25 cellular contexts compared by ENCODE assay signal in genomic region chr22:22043296-22044078, GRCh38.
DNase-seq lines count a peak whose midpoint lies in the region; ATAC-seq, FAIRE-seq and TF ChIP-seq lines count a peak whose summit lies in the region.
"Had no signal": no experiment of that assay in that cellular context is flagged by ENCODE, and none has a peak within 500 bp of the region (broad histone marks: within the 10 kb centered on the region; RNA-seq: fewer than 3 reads in every experiment).

No MANE protein-coding gene starts in this region.

- H3K4me1 ChIP-seq in GM12878 (ENCODE audit: control insufficient read depth, insufficient read depth, low read length): peaks cover 15% of the 10 kb centered on the region
- H3K4me1 ChIP-seq: ascending aorta had no signal

- RAD21 ChIA-PET in GM12878 (lab: Charles Lee; ENCODE audit: unreplicated experiment): interaction anchor here (0.9 to 8.6 kb wide), 18 partner anchors 10 to 912 kb away, joined by 3 to 229 read pairs (median 10); no protein-coding TSS in a partner anchor

- peaks cover 7% of the 10 kb centered on the region for H3K4me1 Mint-ChIP-seq in activated naive CD8-positive, alpha-beta T cell treated with anti-CD3 and anti-CD28 coated beads for 36 hours
- peaks cover 8% of the 10 kb centered on the region for H3K4me1 Mint-ChIP-seq in activated naive CD8-positive, alpha-beta T cell treated with anti-CD3 and anti-CD28 coated beads, Interleukin-2, amount 50 U/mL, for 24 hours
- H3K4me1 Mint-ChIP-seq in nephron progenitor cell: no peaks in the 10 kb centered on the region
- H3K4me1 Mint-ChIP-seq: activated naive CD4-positive, alpha-beta T cell treated with anti-CD3 and anti-CD28 coated beads, Interleukin-2, amount 10 ng/mL, durations not matched to agents 7 days and 5 days had no signal

- H3K4me2 ChIP-seq in GM12878 (ENCODE audit: control insufficient read depth, insufficient read depth): peak overlapping the region; percentile 77
- H3K4me2 ChIP-seq: KMS-11, SK-N-SH had no signal

- H2AFZ ChIP-seq in GM12878 (ENCODE audit: control insufficient read depth, low read depth, low read length): peak overlapping the region; percentile 55

- peak overlapping the region; percentile 58 for H3K27ac ChIP-seq in GM12878 (ENCODE audit: control insufficient read depth, insufficient read depth)
- H3K27ac ChIP-seq: ascending aorta, KMS-11 had no signal

- H3K27me3 ChIP-seq in GM12878 (replicated peaks in 1 of 2; ENCODE audit: control insufficient read depth in 2 of 2, insufficient read depth in 2 of 2, low read length in 1 of 2): no peaks in the 10 kb centered on the region
- H3K27me3 ChIP-seq: ascending aorta had no signal

- H3K27ac Mint-ChIP-seq in activated naive CD8-positive, alpha-beta T cell treated with anti-CD3 and anti-CD28 coated beads for 36 hours: peak overlapping the region; percentile 14
- no peak overlapping the region for H3K27ac Mint-ChIP-seq in activated naive CD8-positive, alpha-beta T cell treated with anti-CD3 and anti-CD28 coated beads, Interleukin-2, amount 50 U/mL, for 24 hours
- H3K27ac Mint-ChIP-seq in nephron progenitor cell: no peak overlapping the region
- H3K27ac Mint-ChIP-seq: activated naive CD4-positive, alpha-beta T cell treated with anti-CD3 and anti-CD28 coated beads, Interleukin-2, amount 10 ng/mL, durations not matched to agents 7 days and 5 days; activated T-cell treated with anti-CD3 and anti-CD28 coated beads, Interleukin-2, amount 50 U/mL, for 72 hours; HFFc6 had no signal

- H3K4me3 Mint-ChIP-seq in activated naive CD8-positive, alpha-beta T cell treated with anti-CD3 and anti-CD28 coated beads for 36 hours: no peak overlapping the region
- no peak overlapping the region for H3K4me3 Mint-ChIP-seq in activated naive CD8-positive, alpha-beta T cell treated with anti-CD3 and anti-CD28 coated beads, Interleukin-2, amount 50 U/mL, for 24 hours
- H3K4me3 Mint-ChIP-seq in nephron progenitor cell: no peak overlapping the region
- H3K4me3 Mint-ChIP-seq: activated naive CD4-positive, alpha-beta T cell treated with anti-CD3 and anti-CD28 coated beads, Interleukin-2, amount 10 ng/mL, durations not matched to agents 7 days and 5 days; activated T-cell treated with anti-CD3 and anti-CD28 coated beads, Interleukin-2, amount 50 U/mL, for 72 hours; HFFc6 had no signal

- 21% methylated on average over 11 of the region's 11 CpGs for WGBS in GM12878 (ENCODE audit: insufficient coverage, insufficient replicate concordance, low lambda C conversion rate, missing lambda C conversion rate)

- no peak for DNase-seq in activated naive CD8-positive, alpha-beta T cell treated with anti-CD3 and anti-CD28 coated beads for 36 hours
- DNase-seq in activated naive CD8-positive, alpha-beta T cell treated with anti-CD3 and anti-CD28 coated beads, Interleukin-2, amount 50 U/mL, for 24 hours: no peak
- DNase-seq in GM12878 (ENCODE audit: low read depth, low spot score): no peak
- no peak for DNase-seq in globus pallidus (ENCODE audit: low spot score)
- no peak for DNase-seq in erythroblast (lab: John Stamatoyannopoulos, UW)
- no peak for DNase-seq in NCI-H774 (lab: John Stamatoyannopoulos, UW)
- DNase-seq in nephron progenitor cell: no peak
- DNase-seq: 8988T; activated CD8-positive, alpha-beta memory T cell treated with anti-CD3 and anti-CD28 coated beads for 24 hours; activated naive CD4-positive, alpha-beta T cell treated with anti-CD3 and anti-CD28 coated beads, Interleukin-2, amount 10 ng/mL, durations not matched to agents 7 days and 5 days; activated T-cell treated with anti-CD3 and anti-CD28 coated beads, Interleukin-2, amount 50 U/mL, for 72 hours; AML-193; foreskin melanocyte; HFFc6; kidney; MV-4-11; NCI-H1930; NCI-H226; SK-N-SH; T-helper 9 cell had no signal

- no peaks in the 10 kb centered on the region for H3K9me3 Mint-ChIP-seq in activated naive CD8-positive, alpha-beta T cell treated with anti-CD3 and anti-CD28 coated beads for 36 hours
- H3K9me3 Mint-ChIP-seq in activated naive CD8-positive, alpha-beta T cell treated with anti-CD3 and anti-CD28 coated beads, Interleukin-2, amount 50 U/mL, for 24 hours: no peaks in the 10 kb centered on the region
- no peaks in the 10 kb centered on the region for H3K9me3 Mint-ChIP-seq in nephron progenitor cell
- H3K9me3 Mint-ChIP-seq: activated naive CD4-positive, alpha-beta T cell treated with anti-CD3 and anti-CD28 coated beads, Interleukin-2, amount 10 ng/mL, durations not matched to agents 7 days and 5 days; activated T-cell treated with anti-CD3 and anti-CD28 coated beads, Interleukin-2, amount 50 U/mL, for 72 hours; HFFc6 had no signal

- no peak for TF ChIP-seq RAD21 in GM12878 (IDR thresholded peaks at IDR 0.05; ENCODE audit: insufficient read depth, low read depth, low read length)

- peak in 2 of 3 experiments; percentile 2 to 20; a peak in 1 of 6 replicates for TF ChIP-seq CTCF in GM12878 (IDR thresholded peaks at IDR 0.05 in 2 of 3, conservative IDR thresholded peaks at IDR 0.05 in 1 of 3; ENCODE audit: control insufficient read depth in 2 of 3, extremely low read depth in 1 of 3, insufficient read depth in 1 of 3, low read depth in 3 of 3, low read length in 3 of 3)
- no peak for TF ChIP-seq CTCF in nephron progenitor cell (IDR thresholded peaks at IDR 0.05)

- no peaks in the 10 kb centered on the region for H3K36me3 Mint-ChIP-seq in activated naive CD8-positive, alpha-beta T cell treated with anti-CD3 and anti-CD28 coated beads for 36 hours
- no peaks in the 10 kb centered on the region for H3K36me3 Mint-ChIP-seq in activated naive CD8-positive, alpha-beta T cell treated with anti-CD3 and anti-CD28 coated beads, Interleukin-2, amount 50 U/mL, for 24 hours (ENCODE audit: low read depth)
- H3K36me3 Mint-ChIP-seq in nephron progenitor cell (ENCODE audit: low read depth): no peaks in the 10 kb centered on the region
- H3K36me3 Mint-ChIP-seq: activated naive CD4-positive, alpha-beta T cell treated with anti-CD3 and anti-CD28 coated beads, Interleukin-2, amount 10 ng/mL, durations not matched to agents 7 days and 5 days had no signal

- H3K79me2 ChIP-seq in GM12878 (ENCODE audit: control insufficient read depth, insufficient read depth, low read length): no peaks in the 10 kb centered on the region; the same call in 1 of the 2 replicates

- intact Hi-C loops in GM12878 (cut with micrococcal nuclease; ENCODE audit: unreplicated experiment): no loop called here

- FAIRE-seq in GM12878 (lab: Jason Lieb, UNC): peak; percentile 61
- FAIRE-seq: kidney had no signal

- no peak for ATAC-seq in activated naive CD8-positive, alpha-beta T cell treated with anti-CD3 and anti-CD28 coated beads, Interleukin-2, amount 50 U/mL, for 24 hours
- ATAC-seq in HG02763 (IDR thresholded peaks at IDR 0.05; ENCODE audit: unreplicated experiment) (peak; percentile 44), GM12878 (peak; percentile 85)
- ATAC-seq: activated CD4-positive, CD25-positive, alpha-beta regulatory T cell treated with anti-CD3 and anti-CD28 coated beads, Interleukin-2, amount 50 U/mL, for 24 hours; activated T-cell treated with anti-CD3 and anti-CD28 coated beads, Interleukin-2, amount 50 U/mL, for 72 hours had no signal

- H4K20me1 ChIP-seq in GM12878 (ENCODE audit: control insufficient read depth, insufficient read depth): no peaks in the 10 kb centered on the region

- BruUV-seq in GM12878 (replicated peaks; lab: Mats Ljungman, UMichigan): TSS peak; percentile 88

- no peak for TF ChIP-seq EP300 in GM12878 (IDR thresholded peaks at IDR 0.05; ENCODE audit: borderline replicate concordance in 1 of 2, control insufficient read depth in 1 of 2, low read depth in 2 of 2, low read length in 2 of 2)

- POLR2A ChIA-PET in GM12878 (lab: Charles Lee): interaction anchor here (0.6 to 7.3 kb wide), 17 partner anchors 11 to 892 kb away, joined by 3 to 141 read pairs (median 5); no protein-coding TSS in a partner anchor

- H3K36me3 ChIP-seq in GM12878 (ENCODE audit: control insufficient read depth in 2 of 2, insufficient read depth in 2 of 2, low read length in 1 of 2): no peaks in the 10 kb centered on the region
- H3K36me3 ChIP-seq: ascending aorta had no signal

- H3K4me3 ChIP-seq in GM12878: peak overlapping the region; percentile 44; the same call in 1 of the 2 replicates
- H3K4me3 ChIP-seq: ascending aorta, lung had no signal

- SMC1A ChIA-PET in GM12878 (lab: Charles Lee; ENCODE audit: uncharacterized antibody, unreplicated experiment): interaction anchor here (0.8 to 7.5 kb wide), 23 partner anchors 8 to 1094 kb away, joined by 3 to 174 read pairs (median 5); partner anchors contain the start of gene TOP3B

- H3K9me3 ChIP-seq in GM12878 (replicated peaks; ENCODE audit: control insufficient read depth, insufficient read depth, low read length): no peaks in the 10 kb centered on the region
- H3K9me3 ChIP-seq: ascending aorta, SK-N-SH had no signal

- CTCF ChIA-PET in GM12878 (lab: Yijun Ruan, JAX): interaction anchor here (0.7 to 6.5 kb wide), 22 partner anchors 11 to 913 kb away, joined by 3 to 156 read pairs (median 5); no protein-coding TSS in a partner anchor

- peak overlapping the region; percentile 18 for H3K9ac ChIP-seq in GM12878 (ENCODE audit: control insufficient read depth, insufficient read depth, low read length)
- H3K9ac ChIP-seq: KMS-11, SK-N-SH had no signal

- in situ Hi-C loops in GM12878 (cut with MboI): no loop called here

- peak; percentile 56 for TF ChIP-seq POLR2A in GM12878 (IDR thresholded peaks at IDR 0.05; ENCODE audit: low read depth, low read length)
- no peak for TF ChIP-seq POLR2A in erythroblast (IDR thresholded peaks at IDR 0.05; ENCODE audit: low read length)

- peaks cover 1% of the 10 kb centered on the region for H3K27me3 Mint-ChIP-seq in activated naive CD8-positive, alpha-beta T cell treated with anti-CD3 and anti-CD28 coated beads for 36 hours
- peaks cover 13% of the 10 kb centered on the region for H3K27me3 Mint-ChIP-seq in activated naive CD8-positive, alpha-beta T cell treated with anti-CD3 and anti-CD28 coated beads, Interleukin-2, amount 50 U/mL, for 24 hours
- H3K27me3 Mint-ChIP-seq in nephron progenitor cell (ENCODE audit: low read depth, poor library complexity): peaks cover 68% of the 10 kb centered on the region

TF ChIP-seq in GM12878, 131 proteins besides CTCF, POLR2A, EP300 and RAD21 (continues in another document):
- no peak for TF ChIP-seq KLF5 (IDR thresholded peaks at IDR 0.05; ENCODE audit: partially characterized antibody)
- TF ChIP-seq IKZF2 (IDR thresholded peaks at IDR 0.05): peak in 1 of 2 experiments; percentile 21; a peak in 1 of 4 replicates
- TF ChIP-seq SIX5 (IDR thresholded peaks at IDR 0.05; ENCODE audit: low read depth, low read length, severe bottlenecking): no peak
- peak; percentile 55; the same call in 1 of the 2 replicates for TF ChIP-seq POLR2AphosphoS5 (IDR thresholded peaks at IDR 0.05; ENCODE audit: low read length)
